10 cellular contexts compared by ENCODE assay signal in genomic region chr3:115836944-115837343, GRCh38.
DNase-seq lines count a peak whose midpoint lies in the region; ATAC-seq and TF ChIP-seq lines count a peak whose summit lies in the region.
"Had no signal": no experiment of that assay in that cellular context is flagged by ENCODE, and none has a peak within 500 bp of the region (broad histone marks: within the 10 kb centered on the region; RNA-seq: fewer than 3 reads in every experiment).

No MANE protein-coding gene starts in this region.

- no peak overlapping the region for H3K4me3 ChIP-seq in endodermal cell (ENCODE audit: low read length)
- H3K4me3 ChIP-seq in retinal pigment epithelial cell (ENCODE audit: low read length): no peak overlapping the region

- H3K27ac ChIP-seq in endodermal cell (ENCODE audit: low read depth, low read length): no peak overlapping the region

- peak; percentile 15 for DNase-seq in NCI-H1694 treated with DMSO at 0.1 percent for 48 hours (lab: John Stamatoyannopoulos, UW)
- no peak for DNase-seq in NCI-H1694 (lab: John Stamatoyannopoulos, UW)
- DNase-seq in NCI-H2196 treated with DMSO at 0.1 percent for 48 hours (lab: John Stamatoyannopoulos, UW; ENCODE audit: unreplicated experiment): peak; percentile 35
- no peak for DNase-seq in endodermal cell
- DNase-seq in retinal pigment epithelial cell (ENCODE audit: low read depth): no peak
- DNase-seq in foreskin melanocyte: no peak
- DNase-seq: NCI-H1417 had no signal

- H3K27me3 ChIP-seq in endodermal cell (ENCODE audit: control insufficient read depth, insufficient read depth, low read length, poor library complexity, severe bottlenecking): no peaks in the 10 kb centered on the region

- ATAC-seq in HG02973 (IDR thresholded peaks at IDR 0.05; ENCODE audit: unreplicated experiment) (no peak), HG03045 (IDR thresholded peaks at IDR 0.05; ENCODE audit: unreplicated experiment) (no peak)

- no peaks in the 10 kb centered on the region for H3K9me3 ChIP-seq in endodermal cell (ENCODE audit: control insufficient read depth, low read length)

- peaks cover 8% of the 10 kb centered on the region for H3K4me1 Mint-ChIP-seq in endodermal cell
- H3K4me1 Mint-ChIP-seq: CD4-positive, alpha-beta memory T cell had no signal

- peaks cover 2% of the 10 kb centered on the region for H3K4me1 ChIP-seq in endodermal cell (ENCODE audit: control insufficient read depth, insufficient read depth, low read length)

- H3K27me3 Mint-ChIP-seq in endodermal cell (ENCODE audit: insufficient read depth): no peaks in the 10 kb centered on the region

- H3K4me3 Mint-ChIP-seq in endodermal cell: no peak overlapping the region
- H3K4me3 Mint-ChIP-seq: CD4-positive, alpha-beta memory T cell had no signal

- 88% methylated on average over 2 of the region's 3 CpGs for WGBS in endodermal cell (ENCODE audit: insufficient coverage in 1 of 2, insufficient read length in 1 of 2), 2 experiments

- no peak overlapping the region for H3K27ac Mint-ChIP-seq in endodermal cell
- H3K27ac Mint-ChIP-seq: CD4-positive, alpha-beta memory T cell had no signal

- TF ChIP-seq CTCF in endodermal cell (conservative IDR thresholded peaks at IDR 0.05) (peak; percentile 84), retinal pigment epithelial cell (conservative IDR thresholded peaks at IDR 0.05; ENCODE audit: low read depth, low read length) (peak; percentile 84)

- no peaks in the 10 kb centered on the region for H3K36me3 Mint-ChIP-seq in endodermal cell (ENCODE audit: low read depth)
- H3K36me3 Mint-ChIP-seq: CD4-positive, alpha-beta memory T cell had no signal

- no peak overlapping the region for H3K9ac ChIP-seq in endodermal cell (ENCODE audit: extremely low read depth, low read length, poor library complexity, severe bottlenecking)

- no peaks in the 10 kb centered on the region for H3K36me3 ChIP-seq in endodermal cell (ENCODE audit: control insufficient read depth, insufficient read depth, low read length)

- no peaks in the 10 kb centered on the region for H3K9me3 Mint-ChIP-seq in endodermal cell
- H3K9me3 Mint-ChIP-seq: CD4-positive, alpha-beta memory T cell had no signal

Comparison
In these comparisons a context has a peak if more than half of its experiments do, and no peak if none do; other contexts are left out.
1. DNase-seq: peak in NCI-H1694 treated with DMSO at 0.1 percent for 48 hours (single experiment) and NCI-H2196 treated with DMSO at 0.1 percent for 48 hours (single experiment); none in NCI-H1694 (single experiment), endodermal cell (single experiment), retinal pigment epithelial cell (single experiment) and foreskin melanocyte (single experiment).